Comparison of ENCODE assay signal across 17 cellular contexts in the genomic region with DNA sequence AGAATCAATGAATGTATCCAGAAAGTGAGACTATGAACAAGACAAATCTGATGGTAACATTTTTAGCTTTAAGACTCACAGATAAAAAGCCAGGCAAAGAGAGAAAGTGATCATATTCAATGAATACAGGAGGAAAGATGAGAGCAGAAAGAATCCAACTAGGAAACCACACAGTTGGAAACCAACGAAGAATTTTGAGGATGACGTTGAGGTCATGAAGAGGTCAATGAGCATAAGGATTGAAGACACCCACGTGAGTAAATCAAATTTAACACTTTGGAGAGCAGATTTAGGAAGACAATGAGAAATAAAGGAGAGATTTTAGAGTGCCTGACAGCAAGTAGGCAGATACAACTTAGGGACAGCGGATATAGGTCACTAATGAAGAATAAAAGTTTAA.
DNase-seq lines count a peak whose midpoint lies in the region; ATAC-seq and TF ChIP-seq lines count a peak whose summit lies in the region.
"Had no signal": no experiment of that assay in that cellular context is flagged by ENCODE, and none has a peak within 500 bp of the region (broad histone marks: within the 10 kb centered on the region; RNA-seq: fewer than 3 reads in every experiment).

No MANE protein-coding gene starts in this region.

- no peak overlapping the region for H2AFZ ChIP-seq in neural progenitor cell (replicated peaks)
- H2AFZ ChIP-seq in SK-N-SH (ENCODE audit: low read depth), result no peak overlapping the region

- peaks cover 47% of the 10 kb centered on the region for H3K4me1 Mint-ChIP-seq in neural progenitor cell

- no peak overlapping the region for H3K27ac Mint-ChIP-seq in neural progenitor cell
- H3K27ac Mint-ChIP-seq: CD8-positive, alpha-beta T cell had no signal

- ATAC-seq in GM21447 (IDR thresholded peaks at IDR 0.05; ENCODE audit: unreplicated experiment), result no peak
- ATAC-seq in GM18909 (IDR thresholded peaks at IDR 0.05; ENCODE audit: poor library complexity, unreplicated experiment), result no peak
- ATAC-seq: A549; CD8-positive, alpha-beta T cell had no signal

- H3K4me3 Mint-ChIP-seq in neural progenitor cell, result no peak overlapping the region
- H3K4me3 Mint-ChIP-seq: CD8-positive, alpha-beta T cell had no signal

- no peak for TF ChIP-seq RAD21 in SK-N-SH (IDR thresholded peaks at IDR 0.05; ENCODE audit: low read length)

- peaks cover 3% of the 10 kb centered on the region for H3K27me3 Mint-ChIP-seq in neural progenitor cell (ENCODE audit: insufficient read depth, low read depth)

- H3K9me2 ChIP-seq in SK-N-SH, result no peaks in the 10 kb centered on the region

- H3K36me3 ChIP-seq in neural progenitor cell (no peaks in the 10 kb centered on the region), SK-N-SH (replicated peaks in 1 of 2; ENCODE audit: control insufficient read depth in 1 of 2, insufficient read depth in 2 of 2, low read length in 1 of 2) (no peaks in the 10 kb centered on the region)
- H3K36me3 ChIP-seq: BLaER1 treated with 17β-estradiol and CSF1 and Interleukin-3, amounts not matched to agents 10 nM and 100 nM; MG63; Peyer's patch had no signal

- H3K79me2 ChIP-seq in neural progenitor cell (ENCODE audit: low read depth) (no peaks in the 10 kb centered on the region), SK-N-SH (ENCODE audit: insufficient read depth) (no peaks in the 10 kb centered on the region)

- no peak for TF ChIP-seq EP300 in SK-N-SH (IDR thresholded peaks at IDR 0.05; ENCODE audit: borderline replicate concordance in 1 of 2, low read depth in 1 of 2, low read length in 1 of 2)

- H3F3A ChIP-seq in neural progenitor cell (ENCODE audit: low read depth) (peaks cover 6% of the 10 kb centered on the region), SK-N-SH (replicated peaks; ENCODE audit: insufficient read depth) (no peaks in the 10 kb centered on the region)

- CTCF ChIA-PET in SK-N-SH (lab: Yijun Ruan, JAX), result interaction anchor here (0.6 to 1.8 kb wide), 9 partner anchors 13 to 1422 kb away, joined by 3 to 17 read pairs (median 4); no protein-coding TSS in a partner anchor

- H3K4me2 ChIP-seq in neural progenitor cell (peak overlapping the region; percentile 63), SK-N-SH (no peak overlapping the region)
- H3K4me2 ChIP-seq: A549; BLaER1 treated with 17β-estradiol and CSF1 and Interleukin-3, amounts not matched to agents 10 nM and 100 nM had no signal

- H3K9me3 Mint-ChIP-seq in neural progenitor cell, result peaks cover 2% of the 10 kb centered on the region
- H3K9me3 Mint-ChIP-seq: CD8-positive, alpha-beta T cell had no signal

- H3K4me3 ChIP-seq in fibroblast of mammary gland (ENCODE audit: control insufficient read depth, low read depth, low read length) (no peak overlapping the region), neural progenitor cell (no peak overlapping the region), SK-N-SH (ENCODE audit: low read depth in 2 of 2, low read length in 1 of 2) (no peak overlapping the region)
- H3K4me3 ChIP-seq: A549; BLaER1 treated with 17β-estradiol and CSF1 and Interleukin-3, amounts not matched to agents 10 nM and 100 nM; MG63; Peyer's patch had no signal

- no peaks in the 10 kb centered on the region for H3K36me3 Mint-ChIP-seq in neural progenitor cell
- H3K36me3 Mint-ChIP-seq: CD8-positive, alpha-beta T cell had no signal

- DNase-seq in EL (peak; percentile 33), amniotic epithelial cell (ENCODE audit: low read depth) (peak; percentile 29), fibroblast of mammary gland (ENCODE audit: low read depth) (peak; percentile 49), neural progenitor cell (ENCODE audit: low spot score) (peak; percentile 50), SK-N-SH (no peak), SK-N-DZ (ENCODE audit: low spot score) (no peak)
- DNase-seq: CD8-positive, alpha-beta T cell; MG63; NCI-H1048; NK-92 treated with Interleukin-12 subunit alpha and Interleukin-12 subunit beta, amount 100 ng/mL, for 24 hours; Peyer's patch; Right ventricle myocardium superior had no signal

- TF ChIP-seq CTCF in fibroblast of mammary gland (conservative IDR thresholded peaks at IDR 0.05; ENCODE audit: control insufficient read depth, insufficient read depth, low read depth, low read length) (no peak), neural progenitor cell (IDR thresholded peaks at IDR 0.05) (no peak), SK-N-SH (IDR thresholded peaks at IDR 0.05) (no peak)

- H4K20me1 ChIP-seq in neural progenitor cell (ENCODE audit: low read depth) (no peaks in the 10 kb centered on the region), SK-N-SH (ENCODE audit: insufficient read depth) (no peaks in the 10 kb centered on the region)
- H4K20me1 ChIP-seq: BLaER1 treated with 17β-estradiol and CSF1 and Interleukin-3, amounts not matched to agents 10 nM and 100 nM had no signal

- H3K27me3 ChIP-seq in neural progenitor cell (peaks cover 8% of the 10 kb centered on the region), SK-N-SH (ENCODE audit: insufficient read depth) (no peaks in the 10 kb centered on the region)
- H3K27me3 ChIP-seq: BLaER1 treated with 17β-estradiol and CSF1 and Interleukin-3, amounts not matched to agents 10 nM and 100 nM; MG63; Peyer's patch had no signal

- POLR2A ChIA-PET in SK-N-SH (lab: Yijun Ruan, JAX), result no interaction called here

- H3K27ac ChIP-seq in neural progenitor cell (no peak overlapping the region), SK-N-SH (ENCODE audit: low read depth in 2 of 2, low read length in 1 of 2) (no peak overlapping the region)
- H3K27ac ChIP-seq: A549; BLaER1 treated with 17β-estradiol and CSF1 and Interleukin-3, amounts not matched to agents 10 nM and 100 nM; HL-60; Peyer's patch had no signal

- H3K9ac ChIP-seq in neural progenitor cell (no peak overlapping the region), SK-N-SH (no peak overlapping the region)
- H3K9ac ChIP-seq: BLaER1 treated with 17β-estradiol and CSF1 and Interleukin-3, amounts not matched to agents 10 nM and 100 nM had no signal

- H3K9me3 ChIP-seq in neural progenitor cell (ENCODE audit: low read depth) (no peaks in the 10 kb centered on the region), SK-N-SH (no peaks in the 10 kb centered on the region)
- H3K9me3 ChIP-seq: A549; BLaER1 treated with 17β-estradiol and CSF1 and Interleukin-3, amounts not matched to agents 10 nM and 100 nM; MG63; Peyer's patch had no signal

- 72% methylated on average over 4 of the region's 4 CpGs for WGBS in SK-N-SH (ENCODE audit: low lambda C conversion rate)

- H3K4me1 ChIP-seq in neural progenitor cell (peaks cover 52% of the 10 kb centered on the region), SK-N-SH (ENCODE audit: control insufficient read depth in 1 of 2, insufficient read depth in 2 of 2, low read depth in 1 of 2, low read length in 1 of 2) (no peaks in the 10 kb centered on the region)
- H3K4me1 ChIP-seq: A549; BLaER1 treated with 17β-estradiol and CSF1 and Interleukin-3, amounts not matched to agents 10 nM and 100 nM; Peyer's patch had no signal

TF ChIP-seq in SK-N-SH, 30 proteins besides CTCF, POLR2A, EP300 and RAD21:
- TF ChIP-seq TCF12 (IDR thresholded peaks at IDR 0.05) (no peak), RXRA (IDR thresholded peaks at IDR 0.05; ENCODE audit: borderline replicate concordance, low read depth) (no peak), USF1 (IDR thresholded peaks at IDR 0.05; ENCODE audit: borderline replicate concordance, low read depth) (no peak), EZH2phosphoT487 (IDR thresholded peaks at IDR 0.05; ENCODE audit: borderline replicate concordance, low read depth) (no peak), SMC3 (IDR thresholded peaks at IDR 0.05; ENCODE audit: low read depth, low read length) (no peak), NRF1 (IDR thresholded peaks at IDR 0.05; ENCODE audit: low read depth, low read length) (no peak), CHD2 (IDR thresholded peaks at IDR 0.05; ENCODE audit: low read length, partially characterized antibody) (no peak), RFX5 (IDR thresholded peaks at IDR 0.05; ENCODE audit: low read length) (no peak), FOXM1 (IDR thresholded peaks at IDR 0.05; ENCODE audit: low read depth) (no peak), MEF2A (IDR thresholded peaks at IDR 0.05; ENCODE audit: borderline replicate concordance, low read depth) (no peak), PBX3 (IDR thresholded peaks at IDR 0.05) (no peak)
- TF ChIP-seq, protein P1, sequence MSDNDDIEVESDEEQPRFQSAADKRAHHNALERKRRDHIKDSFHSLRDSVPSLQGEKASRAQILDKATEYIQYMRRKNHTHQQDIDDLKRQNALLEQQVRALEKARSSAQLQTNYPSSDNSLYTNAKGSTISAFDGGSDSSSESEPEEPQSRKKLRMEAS (IDR thresholded peaks at IDR 0.05; ENCODE audit: low read depth), result no peak
- TF ChIP-seq, protein P2, sequence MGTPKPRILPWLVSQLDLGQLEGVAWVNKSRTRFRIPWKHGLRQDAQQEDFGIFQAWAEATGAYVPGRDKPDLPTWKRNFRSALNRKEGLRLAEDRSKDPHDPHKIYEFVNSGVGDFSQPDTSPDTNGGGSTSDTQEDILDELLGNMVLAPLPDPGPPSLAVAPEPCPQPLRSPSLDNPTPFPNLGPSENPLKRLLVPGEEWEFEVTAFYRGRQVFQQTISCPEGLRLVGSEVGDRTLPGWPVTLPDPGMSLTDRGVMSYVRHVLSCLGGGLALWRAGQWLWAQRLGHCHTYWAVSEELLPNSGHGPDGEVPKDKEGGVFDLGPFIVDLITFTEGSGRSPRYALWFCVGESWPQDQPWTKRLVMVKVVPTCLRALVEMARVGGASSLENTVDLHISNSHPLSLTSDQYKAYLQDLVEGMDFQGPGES (IDR thresholded peaks at IDR 0.05; ENCODE audit: low read depth, low read length), result no peak

Comparison
In these comparisons a context has a peak if more than half of its experiments do, and no peak if none do; other contexts are left out.
1. DNase-seq: peak in EL (single experiment), amniotic epithelial cell (single experiment), fibroblast of mammary gland (single experiment) and neural progenitor cell (single experiment); none in SK-N-SH (single experiment) and SK-N-DZ (single experiment).